Comparison of ENCODE assay signal across 8 cellular contexts in genomic region chr6:113564401-113565161, GRCh38.
DNase-seq lines count a peak whose midpoint lies in the region; ATAC-seq and TF ChIP-seq lines count a peak whose summit lies in the region.

No MANE protein-coding gene starts in this region.

- peak; percentile 47 for ATAC-seq in GM21447 (IDR thresholded peaks at IDR 0.05; ENCODE audit: unreplicated experiment)
- peak; percentile 97 to 99 for ATAC-seq in left cardiac atrium

- WGBS in adrenal gland, 4 donors: 43 to 48% (median 45%) methylated on average over 16 to 22 of the region's 22 CpGs
- no CpG with 5 or more reads among the region's 22 CpGs for WGBS in trophoblast cell (ENCODE audit: extremely low coverage, insufficient coverage, insufficient read length)

- peak overlapping the region; percentile 51 for H3K4me2 ChIP-seq in trophoblast cell (ENCODE audit: low read length)

- H2BK5ac ChIP-seq in trophoblast cell (ENCODE audit: low read depth, low read length, poor library complexity): no peak overlapping the region

- H3K18ac ChIP-seq in trophoblast cell (ENCODE audit: low read length): no peak overlapping the region

- TF ChIP-seq CTCF in AG09319 (IDR thresholded peaks at IDR 0.05; ENCODE audit: low read depth, low read length) (no peak; the same call in 1 of the 2 replicates), adrenal gland (IDR thresholded peaks at IDR 0.05) (peak in 2 of 6 experiments; percentile 17 to 28)

- H3K23ac ChIP-seq in trophoblast cell (ENCODE audit: low read length): no peak overlapping the region

- H3K79me1 ChIP-seq in trophoblast cell (ENCODE audit: low read length): no peaks in the 10 kb centered on the region

- DNase-seq in AG09319 (ENCODE audit: extremely low read depth, low read depth) (peak; percentile 83), NCI-H1105 treated with DMSO at 0.1 percent for 48 hours (lab: John Stamatoyannopoulos, UW) (peak; percentile 93), adrenal gland (peak; percentile 37 to 85 (median 52)), left cardiac atrium (peak; percentile 81), trophoblast cell (peak in 1 of 2 donors; percentile 32)
- DNase-seq in stimulated activated naive CD4-positive, alpha-beta T cell treated with Interleukin-2 at 50 U/mL for 16 hours (lab: John Stamatoyannopoulos, UW): no peak
- no peak for DNase-seq in stimulated activated CD4-positive, alpha-beta T cell treated with anti-CD3 and anti-CD28 coated beads, Interleukin-12 subunit alpha, Interleukin-12 subunit beta, amount 100 ng/mL, for 4 hours

- H3K4me3 ChIP-seq in adrenal gland: peak overlapping the region in 1 of 4 donors; percentile 29
- H3K4me3 ChIP-seq in trophoblast cell (ENCODE audit: low read depth, low read length): peak overlapping the region; percentile 37

- no peaks in the 10 kb centered on the region for H3K36me3 ChIP-seq in adrenal gland (replicated peaks in 1 of 2)
- H3K36me3 ChIP-seq in trophoblast cell (ENCODE audit: control insufficient read depth in 1 of 2, insufficient read depth in 2 of 2, low read length in 2 of 2): no peaks in the 10 kb centered on the region

- no peak overlapping the region for H3K9ac ChIP-seq in trophoblast cell (ENCODE audit: low read length)

- H2AFZ ChIP-seq in trophoblast cell (ENCODE audit: insufficient read depth, low read length, poor library complexity): peak overlapping the region; percentile 76

- no peaks in the 10 kb centered on the region for H3K27me3 ChIP-seq in adrenal gland
- H3K27me3 ChIP-seq in trophoblast cell (ENCODE audit: insufficient read depth, low read length): no peaks in the 10 kb centered on the region

- H2BK12ac ChIP-seq in trophoblast cell (ENCODE audit: low read length): no peak overlapping the region

- H3K9me3 ChIP-seq in adrenal gland (replicated peaks in 1 of 3) (no peaks in the 10 kb centered on the region), trophoblast cell (ENCODE audit: insufficient read depth, low read depth, low read length) (no peaks in the 10 kb centered on the region)

- H4K8ac ChIP-seq in trophoblast cell (ENCODE audit: low read depth, low read length): peak overlapping the region; percentile 49

- no peak overlapping the region for H2BK120ac ChIP-seq in trophoblast cell (ENCODE audit: insufficient read depth, low read length, poor library complexity)

- no peak overlapping the region for H2AK5ac ChIP-seq in trophoblast cell (ENCODE audit: low read length)

- H3K79me2 ChIP-seq in trophoblast cell (ENCODE audit: control insufficient read depth, insufficient read depth, low read length, poor library complexity): no peaks in the 10 kb centered on the region

- H3K4me1 ChIP-seq in adrenal gland (replicated peaks in 1 of 2) (no peaks in the 10 kb centered on the region), trophoblast cell (ENCODE audit: control insufficient read depth in 1 of 2, insufficient read depth in 2 of 2, low read length in 2 of 2) (peaks cover 8% of the 10 kb centered on the region in 2 experiments)

- H4K12ac ChIP-seq in trophoblast cell (ENCODE audit: low read depth, low read length): no peak overlapping the region

- peak overlapping the region; percentile 11 for H3K14ac ChIP-seq in trophoblast cell (ENCODE audit: low read length)

- H3K4ac ChIP-seq in trophoblast cell (ENCODE audit: low read depth, low read length): no peak overlapping the region

- no peak for TF ChIP-seq POLR2A in adrenal gland (IDR thresholded peaks at IDR 0.05)

- intact Hi-C loops in adrenal gland (cut with DNase I) (no loop called here), left cardiac atrium (cut with DNase I) (loop anchor here in 1 of 2 donors (2.0 kb wide), 1 partner anchor 292 kb away; the partner anchor contains the start of gene MARCKS)

- H4K91ac ChIP-seq in trophoblast cell (ENCODE audit: low read depth, low read length): no peak overlapping the region

- H3K27ac ChIP-seq in adrenal gland (peak overlapping the region in 2 of 5 donors; percentile 45 to 51), trophoblast cell (ENCODE audit: low read depth, low read length) (no peak overlapping the region)

Comparison
In these comparisons a context has a peak if more than half of its experiments do, and no peak if none do; other contexts are left out.
1. DNase-seq: peak in AG09319 (single experiment), NCI-H1105 treated with DMSO at 0.1 percent for 48 hours (single experiment), adrenal gland (7 of 7) and left cardiac atrium (single experiment); none in stimulated activated naive CD4-positive, alpha-beta T cell treated with Interleukin-2 at 50 U/mL for 16 hours (single experiment) and stimulated activated CD4-positive, alpha-beta T cell treated with anti-CD3 and anti-CD28 coated beads, Interleukin-12 subunit alpha, Interleukin-12 subunit beta, amount 100 ng/mL, for 4 hours (single experiment).